In genomic region chrX:19177710-19178109, GRCh38 we compare ENCODE assay signal across 19 cellular contexts. TPM values are rescaled to one million over a fixed set of nuclear protein-coding genes. Genes with fewer than 3 reads are reported as not detected.
"Had no signal": no experiment of that assay in that cellular context is flagged by ENCODE, and none has a peak within 500 bp of the region (broad histone marks: within the 10 kb centered on the region; RNA-seq: fewer than 3 reads in every experiment).

No MANE protein-coding gene starts in this region.

- H3K27ac ChIP-seq: dorsolateral prefrontal cortex, esophagus squamous epithelium, heart left ventricle, thoracic aorta had no signal

- H3K9me3 ChIP-seq: esophagus squamous epithelium, heart left ventricle, thoracic aorta had no signal

- H3K36me3 Mint-ChIP-seq: activated naive CD8-positive, alpha-beta T cell treated with anti-CD3 and anti-CD28 coated beads, Interleukin-2, amount 10 ng/mL, durations not matched to agents 7 days and 5 days had no signal

- H3K27me3 ChIP-seq: esophagus squamous epithelium, heart left ventricle had no signal

- DNase-seq: activated CD4-positive, alpha-beta memory T cell treated with anti-CD3 and anti-CD28 coated beads, Interleukin-2, amount 10 ng/mL, durations not matched to agents 7 days and 5 days; activated CD4-positive, alpha-beta T cell treated with anti-CD3 and anti-CD28 coated beads for 1 hour; activated gamma-delta T cell; activated naive CD8-positive, alpha-beta T cell treated with anti-CD3 and anti-CD28 coated beads, Interleukin-2, amount 10 ng/mL, durations not matched to agents 7 days and 5 days; activated T-cell treated with anti-CD3 and anti-CD28 coated beads, Interleukin-2, amount 50 U/mL, for 48 hours; anterior cingulate cortex; dorsolateral prefrontal cortex; esophagus squamous epithelium; foreskin melanocyte; heart left ventricle; left ventricle myocardium superior; mesendoderm; retina; stimulated activated CD4-positive, alpha-beta T cell treated with anti-CD3 and anti-CD28 coated beads, Interleukin-15, amount 100 ng/mL, for 24 hours; stimulated activated CD4-positive, alpha-beta T cell treated with anti-CD3 and anti-CD28 coated beads, Interleukin-4, amount 100 ng/mL, for 24 hours had no signal

- H3K27me3 Mint-ChIP-seq: activated CD4-positive, alpha-beta memory T cell treated with anti-CD3 and anti-CD28 coated beads, Interleukin-2, amount 10 ng/mL, durations not matched to agents 7 days and 5 days had no signal

- H3K27ac Mint-ChIP-seq: activated CD4-positive, alpha-beta memory T cell treated with anti-CD3 and anti-CD28 coated beads, Interleukin-2, amount 10 ng/mL, durations not matched to agents 7 days and 5 days; activated naive CD8-positive, alpha-beta T cell treated with anti-CD3 and anti-CD28 coated beads, Interleukin-2, amount 10 ng/mL, durations not matched to agents 7 days and 5 days; stimulated activated naive CD8-positive, alpha-beta T cell treated with anti-CD3 and anti-CD28 coated beads, Interleukin-15, Interleukin-2, amounts not matched to agents 100 ng/mL and 50 ng/mL, for 24 hours; T-helper 2 cell treated with Interferon-gamma antibody and Interleukin-4, amounts not matched to agents 5 μg/mL and 100 μg/mL, for 36 hours had no signal

- ATAC-seq: heart left ventricle, left ventricle myocardium superior had no signal

- H3K4me3 Mint-ChIP-seq: activated CD4-positive, alpha-beta memory T cell treated with anti-CD3 and anti-CD28 coated beads, Interleukin-2, amount 10 ng/mL, durations not matched to agents 7 days and 5 days; activated naive CD8-positive, alpha-beta T cell treated with anti-CD3 and anti-CD28 coated beads, Interleukin-2, amount 10 ng/mL, durations not matched to agents 7 days and 5 days; stimulated activated naive CD8-positive, alpha-beta T cell treated with anti-CD3 and anti-CD28 coated beads, Interleukin-15, Interleukin-2, amounts not matched to agents 100 ng/mL and 50 ng/mL, for 24 hours; T-helper 2 cell treated with Interferon-gamma antibody and Interleukin-4, amounts not matched to agents 5 μg/mL and 100 μg/mL, for 36 hours had no signal

- H3K4me1 ChIP-seq: esophagus squamous epithelium, heart left ventricle had no signal

- H3K36me3 ChIP-seq: esophagus squamous epithelium, heart left ventricle, thoracic aorta had no signal

- H3K4me3 ChIP-seq: dorsolateral prefrontal cortex, esophagus squamous epithelium, heart left ventricle, thoracic aorta had no signal

- H3K9me3 Mint-ChIP-seq: activated CD4-positive, alpha-beta memory T cell treated with anti-CD3 and anti-CD28 coated beads, Interleukin-2, amount 10 ng/mL, durations not matched to agents 7 days and 5 days; activated naive CD8-positive, alpha-beta T cell treated with anti-CD3 and anti-CD28 coated beads, Interleukin-2, amount 10 ng/mL, durations not matched to agents 7 days and 5 days; stimulated activated naive CD8-positive, alpha-beta T cell treated with anti-CD3 and anti-CD28 coated beads, Interleukin-15, Interleukin-2, amounts not matched to agents 100 ng/mL and 50 ng/mL, for 24 hours; T-helper 2 cell treated with Interferon-gamma antibody and Interleukin-4, amounts not matched to agents 5 μg/mL and 100 μg/mL, for 36 hours had no signal

RNA-seq across cellular contexts. Expression of gene ADGRG2, which starts 55.4 kb away (rescaled TPM):
- total RNA-seq: activated CD4-positive, alpha-beta memory T cell treated with anti-CD3 and anti-CD28 coated beads, Interleukin-2, amount 10 ng/mL, durations not matched to agents 7 days and 5 days; activated naive CD8-positive, alpha-beta T cell treated with anti-CD3 and anti-CD28 coated beads, Interleukin-2, amount 10 ng/mL, durations not matched to agents 7 days and 5 days; osteocyte had no signal
